In the genomic region with DNA sequence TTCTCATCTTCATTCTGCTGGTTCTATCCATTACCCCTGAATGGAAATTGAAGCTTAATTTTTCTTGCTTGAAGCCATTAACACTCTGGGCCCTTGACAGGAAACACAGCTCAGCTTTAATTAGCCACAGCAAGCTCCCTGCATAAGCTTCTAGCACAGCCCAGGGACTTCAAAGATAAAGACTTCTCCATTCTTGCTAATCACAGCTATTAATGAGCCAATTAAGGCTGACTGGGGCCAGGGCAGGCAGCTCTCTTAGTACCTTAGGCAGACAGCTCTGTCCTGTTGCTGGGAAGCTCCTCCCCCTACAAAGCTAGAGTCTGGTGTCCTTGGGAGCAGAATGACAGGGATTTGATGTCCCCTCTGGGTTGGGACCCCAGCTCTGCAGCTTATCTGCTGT, we compare ENCODE assay signal across 22 cellular contexts. TPM values are rescaled to one million over a fixed set of nuclear protein-coding genes. Genes with fewer than 3 reads are reported as not detected.
DNase-seq lines count a peak whose midpoint lies in the region; ATAC-seq and TF ChIP-seq lines count a peak whose summit lies in the region.
"Had no signal": no experiment of that assay in that cellular context is flagged by ENCODE, and none has a peak within 500 bp of the region (broad histone marks: within the 10 kb centered on the region; RNA-seq: fewer than 3 reads in every experiment).

No MANE protein-coding gene starts in this region.

- no TSS peak for BruUV-seq in A673 (replicated peaks; lab: Mats Ljungman, UMichigan)

- H3K27me3 Mint-ChIP-seq in endodermal cell (ENCODE audit: insufficient read depth): peaks cover 2% of the 10 kb centered on the region
- H3K27me3 Mint-ChIP-seq in activated T-helper 17 cell treated with anti-CD3 and anti-CD28 coated beads, Interleukin-2, amount 50 U/mL, for 72 hours: peaks cover 12% of the 10 kb centered on the region

- H3K36me3 ChIP-seq in A673 (ENCODE audit: insufficient read depth, low read length, poor library complexity, severe bottlenecking): no peaks in the 10 kb centered on the region
- no peaks in the 10 kb centered on the region for H3K36me3 ChIP-seq in HUES48 (ENCODE audit: control insufficient read depth, insufficient read depth, low read length)
- H3K36me3 ChIP-seq in endodermal cell (ENCODE audit: control insufficient read depth, insufficient read depth, low read length): no peaks in the 10 kb centered on the region

- H3K9me3 Mint-ChIP-seq in endodermal cell: no peaks in the 10 kb centered on the region
- no peaks in the 10 kb centered on the region for H3K9me3 Mint-ChIP-seq in activated T-helper 17 cell treated with anti-CD3 and anti-CD28 coated beads, Interleukin-2, amount 50 U/mL, for 72 hours
- H3K9me3 Mint-ChIP-seq: CD4-positive, alpha-beta T cell had no signal

- H3K4me1 ChIP-seq in A673 (ENCODE audit: insufficient read depth, low read length, poor library complexity, severe bottlenecking) (peaks cover 9% of the 10 kb centered on the region), HUES48 (ENCODE audit: control insufficient read depth, insufficient read depth, low read length) (peaks cover 10% of the 10 kb centered on the region), endodermal cell (ENCODE audit: control insufficient read depth, insufficient read depth, low read length) (peaks cover 35% of the 10 kb centered on the region)
- H3K4me1 ChIP-seq: A549 had no signal

- H3K36me3 Mint-ChIP-seq in endodermal cell (ENCODE audit: low read depth): no peaks in the 10 kb centered on the region
- H3K36me3 Mint-ChIP-seq in activated T-helper 17 cell treated with anti-CD3 and anti-CD28 coated beads, Interleukin-2, amount 50 U/mL, for 72 hours (ENCODE audit: low read depth): no peaks in the 10 kb centered on the region

- POLR2A ChIA-PET in A673 (lab: Charles Lee; ENCODE audit: low non-redundant PET): interaction anchor here (0.7 kb wide), 1 partner anchor 30 kb away, joined by 9 read pairs; no protein-coding TSS in a partner anchor

- no peak for TF ChIP-seq CTCF in A673 (conservative IDR thresholded peaks at IDR 0.05; ENCODE audit: low read depth, low read length)
- no peak for TF ChIP-seq CTCF in endodermal cell (conservative IDR thresholded peaks at IDR 0.05)

- intact Hi-C loops in A673 (cut with micrococcal nuclease; ENCODE audit: unreplicated experiment): no loop called here

- H3K4me3 Mint-ChIP-seq in endodermal cell: no peak overlapping the region
- no peak overlapping the region for H3K4me3 Mint-ChIP-seq in activated T-helper 17 cell treated with anti-CD3 and anti-CD28 coated beads, Interleukin-2, amount 50 U/mL, for 72 hours
- H3K4me3 Mint-ChIP-seq: CD4-positive, alpha-beta T cell; HFFc6 had no signal

- CTCF ChIA-PET in A673 (lab: Charles Lee): no interaction called here

- H3K9me3 ChIP-seq in A673 (ENCODE audit: low read depth, low read length, poor library complexity, severe bottlenecking) (no peaks in the 10 kb centered on the region), HUES48 (ENCODE audit: control insufficient read depth, insufficient read depth, low read length) (no peaks in the 10 kb centered on the region), endodermal cell (ENCODE audit: control insufficient read depth, low read length) (no peaks in the 10 kb centered on the region)
- H3K9me3 ChIP-seq: A549 had no signal

- peak overlapping the region; percentile 81 for H3K27ac Mint-ChIP-seq in endodermal cell
- no peak overlapping the region for H3K27ac Mint-ChIP-seq in activated T-helper 17 cell treated with anti-CD3 and anti-CD28 coated beads, Interleukin-2, amount 50 U/mL, for 72 hours
- H3K27ac Mint-ChIP-seq: CD4-positive, alpha-beta T cell; HFFc6 had no signal

- H3K27me3 ChIP-seq in A673 (replicated peaks; ENCODE audit: insufficient read depth, low read depth, low read length, poor library complexity) (peaks cover 3% of the 10 kb centered on the region), HUES48 (ENCODE audit: control insufficient read depth, insufficient read depth, low read length) (0 out of 2 replicates have a peak, but pooled peaks cover 7% of the 10 kb centered on the region), endodermal cell (ENCODE audit: control insufficient read depth, insufficient read depth, low read length, poor library complexity, severe bottlenecking) (no peaks in the 10 kb centered on the region)

- H3K4me1 Mint-ChIP-seq in endodermal cell: peaks cover 76% of the 10 kb centered on the region
- no peaks in the 10 kb centered on the region for H3K4me1 Mint-ChIP-seq in activated T-helper 17 cell treated with anti-CD3 and anti-CD28 coated beads, Interleukin-2, amount 50 U/mL, for 72 hours

- ATAC-seq in activated T-helper 17 cell treated with anti-CD3 and anti-CD28 coated beads, Interleukin-2, amount 50 U/mL, for 72 hours (replicated peaks): no peak
- no peak for ATAC-seq in SK-N-SH treated with all-trans-retinoic acid at 6 μM for 48 hours
- ATAC-seq: A549, Right ventricle myocardium inferior had no signal

- H3K9ac ChIP-seq in HUES48 (ENCODE audit: low read depth, low read length): no peak overlapping the region
- H3K9ac ChIP-seq in endodermal cell (ENCODE audit: extremely low read depth, low read length, poor library complexity, severe bottlenecking): no peak overlapping the region

- H3K4me3 ChIP-seq in A673 (ENCODE audit: low read depth, low read length, poor library complexity, severe bottlenecking) (no peak overlapping the region), HUES48 (ENCODE audit: low read depth, low read length) (no peak overlapping the region), endodermal cell (ENCODE audit: low read length) (no peak overlapping the region)
- H3K4me3 ChIP-seq: A549, SK-N-MC had no signal

- H3K27ac ChIP-seq in A673 (ENCODE audit: low read depth, low read length, poor library complexity, severe bottlenecking) (no peak overlapping the region), HUES48 (ENCODE audit: low read depth, low read length) (peak overlapping the region; percentile 23), endodermal cell (ENCODE audit: low read depth, low read length) (no peak overlapping the region)
- H3K27ac ChIP-seq: A549, SK-N-MC had no signal

- DNase-seq in A673 (ENCODE audit: low spot score): peak; percentile 52
- peak; percentile 97 for DNase-seq in NCI-H82 treated with DMSO at 0.1 percent for 48 hours (lab: John Stamatoyannopoulos, UW; ENCODE audit: unreplicated experiment)
- DNase-seq in endodermal cell: peak; percentile 87
- no peak for DNase-seq in NCI-H146 treated with DMSO at 0.1 percent for 48 hours (lab: John Stamatoyannopoulos, UW; ENCODE audit: unreplicated experiment)
- no peak for DNase-seq in NCI-H446 (lab: John Stamatoyannopoulos, UW)
- DNase-seq: AML-193; CD4-positive, alpha-beta T cell; DND-41; GOT3; HFFc6; KBM-7; NCI-H1092 treated with DMSO at 0.1 percent for 48 hours; NCI-H2081 treated with DMSO at 0.1 percent for 48 hours; NCI-H446 treated with DMSO at 0.1 percent for 48 hours; T-helper 1 cell had no signal

TF ChIP-seq in SK-N-SH treated with all-trans-retinoic acid at 6 μM for 48 hours, 23 proteins besides CTCF, POLR2A, EP300 and RAD21 (continues in another document):
- TF ChIP-seq, protein P1, sequence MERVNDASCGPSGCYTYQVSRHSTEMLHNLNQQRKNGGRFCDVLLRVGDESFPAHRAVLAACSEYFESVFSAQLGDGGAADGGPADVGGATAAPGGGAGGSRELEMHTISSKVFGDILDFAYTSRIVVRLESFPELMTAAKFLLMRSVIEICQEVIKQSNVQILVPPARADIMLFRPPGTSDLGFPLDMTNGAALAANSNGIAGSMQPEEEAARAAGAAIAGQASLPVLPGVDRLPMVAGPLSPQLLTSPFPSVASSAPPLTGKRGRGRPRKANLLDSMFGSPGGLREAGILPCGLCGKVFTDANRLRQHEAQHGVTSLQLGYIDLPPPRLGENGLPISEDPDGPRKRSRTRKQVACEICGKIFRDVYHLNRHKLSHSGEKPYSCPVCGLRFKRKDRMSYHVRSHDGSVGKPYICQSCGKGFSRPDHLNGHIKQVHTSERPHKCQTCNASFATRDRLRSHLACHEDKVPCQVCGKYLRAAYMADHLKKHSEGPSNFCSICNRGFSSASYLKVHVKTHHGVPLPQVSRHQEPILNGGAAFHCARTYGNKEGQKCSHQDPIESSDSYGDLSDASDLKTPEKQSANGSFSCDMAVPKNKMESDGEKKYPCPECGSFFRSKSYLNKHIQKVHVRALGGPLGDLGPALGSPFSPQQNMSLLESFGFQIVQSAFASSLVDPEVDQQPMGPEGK (CRISPR knock-in tag; IDR thresholded peaks at IDR 0.05; ENCODE audit: borderline replicate concordance): no peak
- TF ChIP-seq ESRRG (CRISPR knock-in tag; IDR thresholded peaks at IDR 0.05): no peak
- no peak for TF ChIP-seq ZNF70 (CRISPR knock-in tag; IDR thresholded peaks at IDR 0.05)
- no peak for TF ChIP-seq ZFP30 (CRISPR knock-in tag; IDR thresholded peaks at IDR 0.05)
- no peak for TF ChIP-seq ZNF8 (CRISPR knock-in tag; IDR thresholded peaks at IDR 0.05)
- no peak for TF ChIP-seq ZC3H10 (CRISPR knock-in tag; IDR thresholded peaks at IDR 0.05)
- no peak for TF ChIP-seq SNAI2 (CRISPR knock-in tag; IDR thresholded peaks at IDR 0.05)
- TF ChIP-seq, protein P2, sequence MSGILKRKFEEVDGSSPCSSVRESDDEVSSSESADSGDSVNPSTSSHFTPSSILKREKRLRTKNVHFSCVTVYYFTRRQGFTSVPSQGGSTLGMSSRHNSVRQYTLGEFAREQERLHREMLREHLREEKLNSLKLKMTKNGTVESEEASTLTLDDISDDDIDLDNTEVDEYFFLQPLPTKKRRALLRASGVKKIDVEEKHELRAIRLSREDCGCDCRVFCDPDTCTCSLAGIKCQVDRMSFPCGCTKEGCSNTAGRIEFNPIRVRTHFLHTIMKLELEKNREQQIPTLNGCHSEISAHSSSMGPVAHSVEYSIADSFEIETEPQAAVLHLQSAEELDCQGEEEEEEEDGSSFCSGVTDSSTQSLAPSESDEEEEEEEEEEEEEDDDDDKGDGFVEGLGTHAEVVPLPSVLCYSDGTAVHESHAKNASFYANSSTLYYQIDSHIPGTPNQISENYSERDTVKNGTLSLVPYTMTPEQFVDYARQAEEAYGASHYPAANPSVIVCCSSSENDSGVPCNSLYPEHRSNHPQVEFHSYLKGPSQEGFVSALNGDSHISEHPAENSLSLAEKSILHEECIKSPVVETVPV (CRISPR knock-in tag; IDR thresholded peaks at IDR 0.05): no peak

RNA-seq across cellular contexts. Expression of a gene that starts 27.9 kb away (rescaled TPM):
- total RNA-seq in A673 (2021): not detected in 2 replicates
- total RNA-seq in endodermal cell: 10 to 100 TPM; 24.4 to 28.0 TPM
- 6.2 TPM for polyA plus RNA-seq in endodermal cell (2013, experiment 1 of 2)
- polyA plus RNA-seq in endodermal cell (2013, experiment 2 of 2): 6.0 TPM
- total RNA-seq in activated T-helper 17 cell treated with anti-CD3 and anti-CD28 coated beads, Interleukin-2, amount 50 U/mL, for 72 hours: not detected
- total RNA-seq: CD4-positive, alpha-beta T cell; HFFc6; M059J had no signal

Comparison
In these comparisons a context has a peak if more than half of its experiments do, and no peak if none do; other contexts are left out.
1. DNase-seq: peak in A673 (single experiment), NCI-H82 treated with DMSO at 0.1 percent for 48 hours (single experiment) and endodermal cell (single experiment); none in NCI-H146 treated with DMSO at 0.1 percent for 48 hours (single experiment) and NCI-H446 (0 of 2).
2. RNA of a gene that starts 27.9 kb away (total RNA-seq): 24.4 to 28.0 TPM in endodermal cell; not detected in A673 and not detected in activated T-helper 17 cell treated with anti-CD3 and anti-CD28 coated beads, Interleukin-2, amount 50 U/mL, for 72 hours; every median in the first group is over 10 times any median in the second.